1 cellular context compared by ENCODE assay signal in the genomic region with DNA sequence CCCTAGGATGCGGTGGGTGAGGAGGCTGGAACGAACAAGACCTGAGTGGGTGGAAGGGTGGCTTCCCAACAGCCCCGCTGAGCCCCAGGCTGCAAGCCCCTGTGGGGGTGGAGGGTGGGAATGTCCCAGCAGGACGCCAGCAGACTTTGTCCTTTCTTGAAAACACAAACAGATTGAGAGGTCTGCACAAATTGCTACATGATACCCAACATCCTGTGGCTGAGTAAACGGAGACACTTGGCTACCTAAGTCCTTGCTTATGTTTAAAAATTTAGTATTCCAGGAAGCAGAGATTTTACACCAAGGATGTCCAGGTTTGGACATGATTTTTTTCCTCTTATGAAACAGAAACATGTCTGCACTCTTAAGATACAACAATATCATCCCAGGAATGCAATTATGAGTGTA.
TF ChIP-seq lines count a peak whose summit lies in the region.

No MANE protein-coding gene starts in this region.

TF ChIP-seq in GM12878, 131 proteins besides CTCF, POLR2A, EP300 and RAD21 (continues in another document):
- TF ChIP-seq, protein P1, sequence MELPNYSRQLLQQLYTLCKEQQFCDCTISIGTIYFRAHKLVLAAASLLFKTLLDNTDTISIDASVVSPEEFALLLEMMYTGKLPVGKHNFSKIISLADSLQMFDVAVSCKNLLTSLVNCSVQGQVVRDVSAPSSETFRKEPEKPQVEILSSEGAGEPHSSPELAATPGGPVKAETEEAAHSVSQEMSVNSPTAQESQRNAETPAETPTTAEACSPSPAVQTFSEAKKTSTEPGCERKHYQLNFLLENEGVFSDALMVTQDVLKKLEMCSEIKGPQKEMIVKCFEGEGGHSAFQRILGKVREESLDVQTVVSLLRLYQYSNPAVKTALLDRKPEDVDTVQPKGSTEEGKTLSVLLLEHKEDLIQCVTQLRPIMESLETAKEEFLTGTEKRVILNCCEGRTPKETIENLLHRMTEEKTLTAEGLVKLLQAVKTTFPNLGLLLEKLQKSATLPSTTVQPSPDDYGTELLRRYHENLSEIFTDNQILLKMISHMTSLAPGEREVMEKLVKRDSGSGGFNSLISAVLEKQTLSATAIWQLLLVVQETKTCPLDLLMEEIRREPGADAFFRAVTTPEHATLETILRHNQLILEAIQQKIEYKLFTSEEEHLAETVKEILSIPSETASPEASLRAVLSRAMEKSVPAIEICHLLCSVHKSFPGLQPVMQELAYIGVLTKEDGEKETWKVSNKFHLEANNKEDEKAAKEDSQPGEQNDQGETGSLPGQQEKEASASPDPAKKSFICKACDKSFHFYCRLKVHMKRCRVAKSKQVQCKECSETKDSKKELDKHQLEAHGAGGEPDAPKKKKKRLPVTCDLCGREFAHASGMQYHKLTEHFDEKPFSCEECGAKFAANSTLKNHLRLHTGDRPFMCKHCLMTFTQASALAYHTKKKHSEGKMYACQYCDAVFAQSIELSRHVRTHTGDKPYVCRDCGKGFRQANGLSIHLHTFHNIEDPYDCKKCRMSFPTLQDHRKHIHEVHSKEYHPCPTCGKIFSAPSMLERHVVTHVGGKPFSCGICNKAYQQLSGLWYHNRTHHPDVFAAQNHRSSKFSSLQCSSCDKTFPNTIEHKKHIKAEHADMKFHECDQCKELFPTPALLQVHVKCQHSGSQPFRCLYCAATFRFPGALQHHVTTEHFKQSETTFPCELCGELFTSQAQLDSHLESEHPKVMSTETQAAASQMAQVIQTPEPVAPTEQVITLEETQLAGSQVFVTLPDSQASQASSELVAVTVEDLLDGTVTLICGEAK (IDR thresholded peaks at IDR 0.05; ENCODE audit: borderline replicate concordance) = no peak
- TF ChIP-seq, protein P2, sequence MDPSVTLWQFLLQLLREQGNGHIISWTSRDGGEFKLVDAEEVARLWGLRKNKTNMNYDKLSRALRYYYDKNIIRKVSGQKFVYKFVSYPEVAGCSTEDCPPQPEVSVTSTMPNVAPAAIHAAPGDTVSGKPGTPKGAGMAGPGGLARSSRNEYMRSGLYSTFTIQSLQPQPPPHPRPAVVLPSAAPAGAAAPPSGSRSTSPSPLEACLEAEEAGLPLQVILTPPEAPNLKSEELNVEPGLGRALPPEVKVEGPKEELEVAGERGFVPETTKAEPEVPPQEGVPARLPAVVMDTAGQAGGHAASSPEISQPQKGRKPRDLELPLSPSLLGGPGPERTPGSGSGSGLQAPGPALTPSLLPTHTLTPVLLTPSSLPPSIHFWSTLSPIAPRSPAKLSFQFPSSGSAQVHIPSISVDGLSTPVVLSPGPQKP (IDR thresholded peaks at IDR 0.05; ENCODE audit: low read depth, low read length) = no peak
- TF ChIP-seq, protein P3, sequence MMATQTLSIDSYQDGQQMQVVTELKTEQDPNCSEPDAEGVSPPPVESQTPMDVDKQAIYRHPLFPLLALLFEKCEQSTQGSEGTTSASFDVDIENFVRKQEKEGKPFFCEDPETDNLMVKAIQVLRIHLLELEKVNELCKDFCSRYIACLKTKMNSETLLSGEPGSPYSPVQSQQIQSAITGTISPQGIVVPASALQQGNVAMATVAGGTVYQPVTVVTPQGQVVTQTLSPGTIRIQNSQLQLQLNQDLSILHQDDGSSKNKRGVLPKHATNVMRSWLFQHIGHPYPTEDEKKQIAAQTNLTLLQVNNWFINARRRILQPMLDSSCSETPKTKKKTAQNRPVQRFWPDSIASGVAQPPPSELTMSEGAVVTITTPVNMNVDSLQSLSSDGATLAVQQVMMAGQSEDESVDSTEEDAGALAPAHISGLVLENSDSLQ (IDR thresholded peaks at IDR 0.05) = no peak
- TF ChIP-seq KDM1A (IDR thresholded peaks at IDR 0.05; ENCODE audit: borderline replicate concordance) (no peak), RELA (IDR thresholded peaks at IDR 0.05; ENCODE audit: borderline replicate concordance, partially characterized antibody) (no peak), SIN3A (IDR thresholded peaks at IDR 0.05; ENCODE audit: low read depth, low read length) (no peak), IKZF2 (IDR thresholded peaks at IDR 0.05) (peak; percentile 16 to 22; a peak in 2 of 4 replicates), SRF (IDR thresholded peaks at IDR 0.05; ENCODE audit: low read depth in 2 of 2, low read length in 2 of 2) (no peak), EGR1 (IDR thresholded peaks at IDR 0.05; ENCODE audit: borderline replicate concordance in 1 of 2, low read depth in 2 of 2, low read length in 2 of 2) (0 out of 3 replicates have a peak, but pooled peaks of 1 of the 2 experiments have one; percentile 7), ZNF274 (IDR thresholded peaks at IDR 0.05; ENCODE audit: insufficient read depth, insufficient read length) (no peak), EED (IDR thresholded peaks at IDR 0.05; ENCODE audit: low read depth) (no peak), CHD4 (IDR thresholded peaks at IDR 0.05) (no peak), SIX5 (IDR thresholded peaks at IDR 0.05; ENCODE audit: low read depth, low read length, severe bottlenecking) (no peak), GATAD2B (conservative IDR thresholded peaks at IDR 0.05; ENCODE audit: low read depth) (no peak), SP1 (IDR thresholded peaks at IDR 0.05; ENCODE audit: low read depth, low read length) (no peak), HCFC1 (IDR thresholded peaks at IDR 0.05; ENCODE audit: low read length) (no peak), MEF2B (IDR thresholded peaks at IDR 0.05; ENCODE audit: partially characterized antibody, poor library complexity, severe bottlenecking) (peak; percentile 24), IKZF1 (conservative IDR thresholded peaks at IDR 0.05) (peak; percentile 58), NR2F1 (conservative IDR thresholded peaks at IDR 0.05) (0 out of 2 replicates have a peak, but pooled peaks have one; percentile 17), SPI1 (IDR thresholded peaks at IDR 0.05; ENCODE audit: borderline replicate concordance, insufficient read depth, low read depth, low read length) (no peak)
- TF ChIP-seq, protein P4, sequence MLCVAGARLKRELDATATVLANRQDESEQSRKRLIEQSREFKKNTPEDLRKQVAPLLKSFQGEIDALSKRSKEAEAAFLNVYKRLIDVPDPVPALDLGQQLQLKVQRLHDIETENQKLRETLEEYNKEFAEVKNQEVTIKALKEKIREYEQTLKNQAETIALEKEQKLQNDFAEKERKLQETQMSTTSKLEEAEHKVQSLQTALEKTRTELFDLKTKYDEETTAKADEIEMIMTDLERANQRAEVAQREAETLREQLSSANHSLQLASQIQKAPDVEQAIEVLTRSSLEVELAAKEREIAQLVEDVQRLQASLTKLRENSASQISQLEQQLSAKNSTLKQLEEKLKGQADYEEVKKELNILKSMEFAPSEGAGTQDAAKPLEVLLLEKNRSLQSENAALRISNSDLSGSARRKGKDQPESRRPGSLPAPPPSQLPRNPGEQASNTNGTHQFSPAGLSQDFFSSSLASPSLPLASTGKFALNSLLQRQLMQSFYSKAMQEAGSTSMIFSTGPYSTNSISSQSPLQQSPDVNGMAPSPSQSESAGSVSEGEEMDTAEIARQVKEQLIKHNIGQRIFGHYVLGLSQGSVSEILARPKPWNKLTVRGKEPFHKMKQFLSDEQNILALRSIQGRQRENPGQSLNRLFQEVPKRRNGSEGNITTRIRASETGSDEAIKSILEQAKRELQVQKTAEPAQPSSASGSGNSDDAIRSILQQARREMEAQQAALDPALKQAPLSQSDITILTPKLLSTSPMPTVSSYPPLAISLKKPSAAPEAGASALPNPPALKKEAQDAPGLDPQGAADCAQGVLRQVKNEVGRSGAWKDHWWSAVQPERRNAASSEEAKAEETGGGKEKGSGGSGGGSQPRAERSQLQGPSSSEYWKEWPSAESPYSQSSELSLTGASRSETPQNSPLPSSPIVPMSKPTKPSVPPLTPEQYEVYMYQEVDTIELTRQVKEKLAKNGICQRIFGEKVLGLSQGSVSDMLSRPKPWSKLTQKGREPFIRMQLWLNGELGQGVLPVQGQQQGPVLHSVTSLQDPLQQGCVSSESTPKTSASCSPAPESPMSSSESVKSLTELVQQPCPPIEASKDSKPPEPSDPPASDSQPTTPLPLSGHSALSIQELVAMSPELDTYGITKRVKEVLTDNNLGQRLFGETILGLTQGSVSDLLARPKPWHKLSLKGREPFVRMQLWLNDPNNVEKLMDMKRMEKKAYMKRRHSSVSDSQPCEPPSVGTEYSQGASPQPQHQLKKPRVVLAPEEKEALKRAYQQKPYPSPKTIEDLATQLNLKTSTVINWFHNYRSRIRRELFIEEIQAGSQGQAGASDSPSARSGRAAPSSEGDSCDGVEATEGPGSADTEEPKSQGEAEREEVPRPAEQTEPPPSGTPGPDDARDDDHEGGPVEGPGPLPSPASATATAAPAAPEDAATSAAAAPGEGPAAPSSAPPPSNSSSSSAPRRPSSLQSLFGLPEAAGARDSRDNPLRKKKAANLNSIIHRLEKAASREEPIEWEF (IDR thresholded peaks at IDR 0.05; ENCODE audit: insufficient replicate concordance, low read depth, low read length) = no peak
- TF ChIP-seq, protein P5, sequence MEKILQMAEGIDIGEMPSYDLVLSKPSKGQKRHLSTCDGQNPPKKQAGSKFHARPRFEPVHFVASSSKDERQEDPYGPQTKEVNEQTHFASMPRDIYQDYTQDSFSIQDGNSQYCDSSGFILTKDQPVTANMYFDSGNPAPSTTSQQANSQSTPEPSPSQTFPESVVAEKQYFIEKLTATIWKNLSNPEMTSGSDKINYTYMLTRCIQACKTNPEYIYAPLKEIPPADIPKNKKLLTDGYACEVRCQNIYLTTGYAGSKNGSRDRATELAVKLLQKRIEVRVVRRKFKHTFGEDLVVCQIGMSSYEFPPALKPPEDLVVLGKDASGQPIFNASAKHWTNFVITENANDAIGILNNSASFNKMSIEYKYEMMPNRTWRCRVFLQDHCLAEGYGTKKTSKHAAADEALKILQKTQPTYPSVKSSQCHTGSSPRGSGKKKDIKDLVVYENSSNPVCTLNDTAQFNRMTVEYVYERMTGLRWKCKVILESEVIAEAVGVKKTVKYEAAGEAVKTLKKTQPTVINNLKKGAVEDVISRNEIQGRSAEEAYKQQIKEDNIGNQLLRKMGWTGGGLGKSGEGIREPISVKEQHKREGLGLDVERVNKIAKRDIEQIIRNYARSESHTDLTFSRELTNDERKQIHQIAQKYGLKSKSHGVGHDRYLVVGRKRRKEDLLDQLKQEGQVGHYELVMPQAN (conservative IDR thresholded peaks at IDR 0.05) = no peak
- TF ChIP-seq, protein P6, sequence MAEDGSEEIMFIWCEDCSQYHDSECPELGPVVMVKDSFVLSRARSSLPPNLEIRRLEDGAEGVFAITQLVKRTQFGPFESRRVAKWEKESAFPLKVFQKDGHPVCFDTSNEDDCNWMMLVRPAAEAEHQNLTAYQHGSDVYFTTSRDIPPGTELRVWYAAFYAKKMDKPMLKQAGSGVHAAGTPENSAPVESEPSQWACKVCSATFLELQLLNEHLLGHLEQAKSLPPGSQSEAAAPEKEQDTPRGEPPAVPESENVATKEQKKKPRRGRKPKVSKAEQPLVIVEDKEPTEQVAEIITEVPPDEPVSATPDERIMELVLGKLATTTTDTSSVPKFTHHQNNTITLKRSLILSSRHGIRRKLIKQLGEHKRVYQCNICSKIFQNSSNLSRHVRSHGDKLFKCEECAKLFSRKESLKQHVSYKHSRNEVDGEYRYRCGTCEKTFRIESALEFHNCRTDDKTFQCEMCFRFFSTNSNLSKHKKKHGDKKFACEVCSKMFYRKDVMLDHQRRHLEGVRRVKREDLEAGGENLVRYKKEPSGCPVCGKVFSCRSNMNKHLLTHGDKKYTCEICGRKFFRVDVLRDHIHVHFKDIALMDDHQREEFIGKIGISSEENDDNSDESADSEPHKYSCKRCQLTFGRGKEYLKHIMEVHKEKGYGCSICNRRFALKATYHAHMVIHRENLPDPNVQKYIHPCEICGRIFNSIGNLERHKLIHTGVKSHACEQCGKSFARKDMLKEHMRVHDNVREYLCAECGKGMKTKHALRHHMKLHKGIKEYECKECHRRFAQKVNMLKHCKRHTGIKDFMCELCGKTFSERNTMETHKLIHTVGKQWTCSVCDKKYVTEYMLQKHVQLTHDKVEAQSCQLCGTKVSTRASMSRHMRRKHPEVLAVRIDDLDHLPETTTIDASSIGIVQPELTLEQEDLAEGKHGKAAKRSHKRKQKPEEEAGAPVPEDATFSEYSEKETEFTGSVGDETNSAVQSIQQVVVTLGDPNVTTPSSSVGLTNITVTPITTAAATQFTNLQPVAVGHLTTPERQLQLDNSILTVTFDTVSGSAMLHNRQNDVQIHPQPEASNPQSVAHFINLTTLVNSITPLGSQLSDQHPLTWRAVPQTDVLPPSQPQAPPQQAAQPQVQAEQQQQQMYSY (CRISPR knock-in tag; IDR thresholded peaks at IDR 0.05) = no peak
- TF ChIP-seq, protein P7, sequence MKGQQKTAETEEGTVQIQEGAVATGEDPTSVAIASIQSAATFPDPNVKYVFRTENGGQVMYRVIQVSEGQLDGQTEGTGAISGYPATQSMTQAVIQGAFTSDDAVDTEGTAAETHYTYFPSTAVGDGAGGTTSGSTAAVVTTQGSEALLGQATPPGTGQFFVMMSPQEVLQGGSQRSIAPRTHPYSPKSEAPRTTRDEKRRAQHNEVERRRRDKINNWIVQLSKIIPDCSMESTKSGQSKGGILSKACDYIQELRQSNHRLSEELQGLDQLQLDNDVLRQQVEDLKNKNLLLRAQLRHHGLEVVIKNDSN (IDR thresholded peaks at IDR 0.05; ENCODE audit: borderline replicate concordance, extremely low read length, insufficient read depth, low read depth, low read length) = no peak
- TF ChIP-seq, protein P8, sequence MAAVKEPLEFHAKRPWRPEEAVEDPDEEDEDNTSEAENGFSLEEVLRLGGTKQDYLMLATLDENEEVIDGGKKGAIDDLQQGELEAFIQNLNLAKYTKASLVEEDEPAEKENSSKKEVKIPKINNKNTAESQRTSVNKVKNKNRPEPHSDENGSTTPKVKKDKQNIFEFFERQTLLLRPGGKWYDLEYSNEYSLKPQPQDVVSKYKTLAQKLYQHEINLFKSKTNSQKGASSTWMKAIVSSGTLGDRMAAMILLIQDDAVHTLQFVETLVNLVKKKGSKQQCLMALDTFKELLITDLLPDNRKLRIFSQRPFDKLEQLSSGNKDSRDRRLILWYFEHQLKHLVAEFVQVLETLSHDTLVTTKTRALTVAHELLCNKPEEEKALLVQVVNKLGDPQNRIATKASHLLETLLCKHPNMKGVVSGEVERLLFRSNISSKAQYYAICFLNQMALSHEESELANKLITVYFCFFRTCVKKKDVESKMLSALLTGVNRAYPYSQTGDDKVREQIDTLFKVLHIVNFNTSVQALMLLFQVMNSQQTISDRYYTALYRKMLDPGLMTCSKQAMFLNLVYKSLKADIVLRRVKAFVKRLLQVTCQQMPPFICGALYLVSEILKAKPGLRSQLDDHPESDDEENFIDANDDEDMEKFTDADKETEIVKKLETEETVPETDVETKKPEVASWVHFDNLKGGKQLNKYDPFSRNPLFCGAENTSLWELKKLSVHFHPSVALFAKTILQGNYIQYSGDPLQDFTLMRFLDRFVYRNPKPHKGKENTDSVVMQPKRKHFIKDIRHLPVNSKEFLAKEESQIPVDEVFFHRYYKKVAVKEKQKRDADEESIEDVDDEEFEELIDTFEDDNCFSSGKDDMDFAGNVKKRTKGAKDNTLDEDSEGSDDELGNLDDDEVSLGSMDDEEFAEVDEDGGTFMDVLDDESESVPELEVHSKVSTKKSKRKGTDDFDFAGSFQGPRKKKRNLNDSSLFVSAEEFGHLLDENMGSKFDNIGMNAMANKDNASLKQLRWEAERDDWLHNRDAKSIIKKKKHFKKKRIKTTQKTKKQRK (IDR thresholded peaks at IDR 0.05; ENCODE audit: low read depth, low read length) = no peak
